8 cellular contexts compared by ENCODE assay signal in genomic region chr15:99424978-99425665, GRCh38.
DNase-seq lines count a peak whose midpoint lies in the region; ATAC-seq and TF ChIP-seq lines count a peak whose summit lies in the region.

No MANE protein-coding gene starts in this region.

- no peaks in the 10 kb centered on the region for H3K9me3 ChIP-seq in adipocyte (ENCODE audit: control insufficient read depth, low read length)
- no peaks in the 10 kb centered on the region for H3K9me3 ChIP-seq in MM.1S (replicated peaks; ENCODE audit: insufficient read depth, low read length)

- peaks cover 6 to 14% of the 10 kb centered on the region in 2 donors for H3K4me1 Mint-ChIP-seq in immature natural killer cell

- no peaks in the 10 kb centered on the region for H3K27me3 ChIP-seq in adipocyte (replicated peaks; ENCODE audit: control insufficient read depth, insufficient read depth, low read length)
- no peaks in the 10 kb centered on the region for H3K27me3 ChIP-seq in MM.1S (replicated peaks; ENCODE audit: insufficient read depth, low read length)

- H3K4me1 ChIP-seq in adipocyte (ENCODE audit: control insufficient read depth, insufficient read depth, low read length) (peaks cover 4% of the 10 kb centered on the region), MM.1S (ENCODE audit: low read length) (no peaks in the 10 kb centered on the region)

- CTCF ChIA-PET in RWPE1 (lab: Yijun Ruan, JAX), result interaction anchor here (0.6 to 1.4 kb wide), 2 partner anchors 9 to 279 kb away, joined by 3 to 5 read pairs; no protein-coding TSS in a partner anchor

- no peak overlapping the region for H3K4me2 ChIP-seq in MM.1S (ENCODE audit: low read depth, low read length)

- H3K9me3 Mint-ChIP-seq in immature natural killer cell, result peaks cover 0 to 2% (median 0%) of the 10 kb centered on the region in 6 donors

- H3K36me3 ChIP-seq in adipocyte (ENCODE audit: control insufficient read depth, insufficient read depth, low read length, severe bottlenecking) (no peaks in the 10 kb centered on the region), MM.1S (replicated peaks; ENCODE audit: insufficient read depth, low read length) (no peaks in the 10 kb centered on the region)

- H3K79me2 ChIP-seq in MM.1S (ENCODE audit: low read length), result no peaks in the 10 kb centered on the region

- H3K27ac Mint-ChIP-seq in immature natural killer cell, result peak overlapping the region in 2 of 6 donors; percentile 2 to 42

- H4K20me1 ChIP-seq in MM.1S (ENCODE audit: insufficient read depth, low read length), result no peaks in the 10 kb centered on the region

- TF ChIP-seq CTCF in RWPE1 (conservative IDR thresholded peaks at IDR 0.05; ENCODE audit: low read depth) (no peak), MM.1S (IDR thresholded peaks at IDR 0.05; ENCODE audit: low read length) (no peak)

- H3K9ac ChIP-seq in adipocyte (ENCODE audit: low read length), result peak overlapping the region; percentile 10
- H3K9ac ChIP-seq in MM.1S (ENCODE audit: low read length), result no peak overlapping the region

- POLR2A ChIA-PET in RWPE1 (lab: Yijun Ruan, JAX; ENCODE audit: low non-redundant PET), result interaction anchor here (0.6 kb wide), 1 partner anchor 140 kb away, joined by 5 read pairs; no protein-coding TSS in a partner anchor

- H2AFZ ChIP-seq in MM.1S (ENCODE audit: low read length), result no peak overlapping the region

- ATAC-seq in HG02610 (IDR thresholded peaks at IDR 0.05; ENCODE audit: unreplicated experiment), result peak; percentile 96

- H3K4me3 Mint-ChIP-seq in immature natural killer cell, result peak overlapping the region in 3 of 5 donors; percentile 18 to 44 (median 33)

- H3K4me3 ChIP-seq in adipocyte (ENCODE audit: low read length), result no peak overlapping the region
- no peak overlapping the region for H3K4me3 ChIP-seq in MM.1S (ENCODE audit: low read length)

- DNase-seq in EH (ENCODE audit: low read depth) (peak; percentile 74), RWPE1 (ENCODE audit: low spot score) (peak; percentile 59), adipocyte (ENCODE audit: low read depth) (peak; percentile 94), immature natural killer cell (peak in 2 of 3 donors; percentile 9 to 11), NCI-H187 treated with DMSO at 0.1 percent for 48 hours (lab: John Stamatoyannopoulos, UW) (no peak), MM.1S (no peak)
- peak; percentile 72 for DNase-seq in stimulated activated CD4-positive, alpha-beta T cell treated with anti-CD3 and anti-CD28 coated beads, Interleukin-4, amount 100 ng/mL, for 24 hours

- H3K27ac ChIP-seq in RWPE1 (peak overlapping the region; percentile 89), MM.1S (ENCODE audit: low read length) (no peak overlapping the region)

- peaks cover 0 to 4% (median 0%) of the 10 kb centered on the region in 3 donors for H3K27me3 Mint-ChIP-seq in immature natural killer cell (ENCODE audit: low read depth in 3 of 3)

- H3F3A ChIP-seq in MM.1S (ENCODE audit: insufficient read depth, low read length), result no peaks in the 10 kb centered on the region

- no peaks in the 10 kb centered on the region for H3K36me3 Mint-ChIP-seq in immature natural killer cell

- H3K9me2 ChIP-seq in MM.1S (replicated peaks; ENCODE audit: insufficient read depth, low read length), result no peaks in the 10 kb centered on the region

Comparison
In these comparisons a context has a peak if more than half of its experiments do, and no peak if none do; other contexts are left out.
1. DNase-seq: peak in EH (single experiment), RWPE1 (single experiment), adipocyte (single experiment), immature natural killer cell (2 of 3) and stimulated activated CD4-positive, alpha-beta T cell treated with anti-CD3 and anti-CD28 coated beads, Interleukin-4, amount 100 ng/mL, for 24 hours (single experiment); none in NCI-H187 treated with DMSO at 0.1 percent for 48 hours (single experiment) and MM.1S (single experiment).